In genomic region chr5:140381351-140381750, GRCh38 we compare ENCODE assay signal across 26 cellular contexts. TPM values are rescaled to one million over a fixed set of nuclear protein-coding genes. Genes with fewer than 3 reads are reported as not detected.
DNase-seq lines count a peak whose midpoint lies in the region; ATAC-seq, FAIRE-seq and TF ChIP-seq lines count a peak whose summit lies in the region.
"Had no signal": no experiment of that assay in that cellular context is flagged by ENCODE, and none has a peak within 500 bp of the region (broad histone marks: within the 10 kb centered on the region; RNA-seq: fewer than 3 reads in every experiment).

No MANE protein-coding gene starts in this region.

- intact Hi-C loops in cardiac septum (cut with DNase I) (no loop called here), K562 (cut with micrococcal nuclease) (no loop called here), posterior vena cava (cut with DNase I) (no loop called here)

- no peak overlapping the region for H3K27ac Mint-ChIP-seq in activated T-helper 17 cell treated with anti-CD3 and anti-CD28 coated beads, Interleukin-2, amount 50 U/mL, for 72 hours
- H3K27ac Mint-ChIP-seq: B cell; CD4-positive, alpha-beta T cell; CD8-positive, alpha-beta T cell had no signal

- TF ChIP-seq CTCF in right atrium auricular region (IDR thresholded peaks at IDR 0.05) (no peak), K562 (IDR thresholded peaks at IDR 0.05 in 2 of 3, conservative IDR thresholded peaks at IDR 0.05 in 1 of 3; ENCODE audit: insufficient read depth in 2 of 3, low read depth in 1 of 3, low read length in 3 of 3) (no peak)

- no peaks in the 10 kb centered on the region for H3K9me3 Mint-ChIP-seq in activated T-helper 17 cell treated with anti-CD3 and anti-CD28 coated beads, Interleukin-2, amount 50 U/mL, for 72 hours
- H3K9me3 Mint-ChIP-seq: CD4-positive, alpha-beta T cell; CD8-positive, alpha-beta T cell had no signal

- H3K4me3 Mint-ChIP-seq in activated T-helper 17 cell treated with anti-CD3 and anti-CD28 coated beads, Interleukin-2, amount 50 U/mL, for 72 hours: no peak overlapping the region
- H3K4me3 Mint-ChIP-seq: B cell; CD4-positive, alpha-beta T cell; CD8-positive, alpha-beta T cell had no signal

- no peaks in the 10 kb centered on the region for H3K27me3 Mint-ChIP-seq in activated T-helper 17 cell treated with anti-CD3 and anti-CD28 coated beads, Interleukin-2, amount 50 U/mL, for 72 hours
- H3K27me3 Mint-ChIP-seq: B cell; CD4-positive, alpha-beta T cell had no signal

- 37% methylated on average over 4 of the region's 4 CpGs for WGBS in K562 (ENCODE audit: insufficient coverage, low coverage, missing lambda C conversion rate)

- H3K36me3 ChIP-seq in right atrium auricular region (no peaks in the 10 kb centered on the region), K562 (ENCODE audit: control insufficient read depth, insufficient read depth, low read length) (no peaks in the 10 kb centered on the region)

- H3K27ac ChIP-seq in right atrium auricular region (no peak overlapping the region), K562 (ENCODE audit: extremely low read depth, low read depth, low read length) (no peak overlapping the region)
- H3K27ac ChIP-seq: 22Rv1; A549; BLaER1 treated with 17β-estradiol and CSF1 and Interleukin-3, amounts not matched to agents 10 nM and 100 nM; C4-2B had no signal

- no TSS peak for BruUV-seq in K562 (replicated peaks; lab: Mats Ljungman, UMichigan)

- no peak for TF ChIP-seq RAD21 in K562 (CRISPR knock-in tag; conservative IDR thresholded peaks at IDR 0.05 in 1 of 2, IDR thresholded peaks at IDR 0.05 in 1 of 2)

- CTCF ChIA-PET in K562 (lab: Yijun Ruan, JAX; ENCODE audit: low intra/inter-chr PET ratio): no interaction called here

- H3K4me3 ChIP-seq in right atrium auricular region (no peak overlapping the region), K562 (no peak overlapping the region)
- H3K4me3 ChIP-seq: A549; BLaER1 treated with 17β-estradiol and CSF1 and Interleukin-3, amounts not matched to agents 10 nM and 100 nM; GM12878 had no signal

- H2AFZ ChIP-seq in K562 (ENCODE audit: low read depth, low read length): no peak overlapping the region

- DNase-seq in right atrium auricular region (ENCODE audit: low spot score) (peak; percentile 26), cardiac septum (ENCODE audit: low spot score) (no peak), K562 (ENCODE audit: extremely low read depth in 1 of 4, low spot score in 3 of 4) (no peak), mesenteric fat pad (ENCODE audit: low spot score) (peak; percentile 51), posterior vena cava (ENCODE audit: low spot score) (peak; percentile 51)
- no peak for DNase-seq in activated CD8-positive, alpha-beta memory T cell treated with anti-CD3 and anti-CD28 coated beads, Interleukin-2, amount 50 U/mL, for 4 hours
- DNase-seq: AML-193; Caco-2; Calu3; CD4-positive, alpha-beta T cell; CD8-positive, alpha-beta T cell; DMS79 treated with DMSO at 0.1 percent for 48 hours; GDM1 had no signal

- no peaks in the 10 kb centered on the region for H3K79me2 ChIP-seq in K562 (ENCODE audit: control insufficient read depth, insufficient read depth, low read length)

- H3K9me3 ChIP-seq in right atrium auricular region (no peaks in the 10 kb centered on the region), K562 (replicated peaks; ENCODE audit: control insufficient read depth, insufficient read depth, low read depth, low read length) (no peaks in the 10 kb centered on the region)
- H3K9me3 ChIP-seq: Caco-2 had no signal

- H3K9me1 ChIP-seq in K562 (ENCODE audit: control insufficient read depth, insufficient read depth, low read length): no peaks in the 10 kb centered on the region

- no peak for TF ChIP-seq POLR2A in K562 (conservative IDR thresholded peaks at IDR 0.05)

- peaks cover 6% of the 10 kb centered on the region for H3K4me1 Mint-ChIP-seq in activated T-helper 17 cell treated with anti-CD3 and anti-CD28 coated beads, Interleukin-2, amount 50 U/mL, for 72 hours
- H3K4me1 Mint-ChIP-seq: B cell had no signal

- no peak for TF ChIP-seq EP300 in K562 (IDR thresholded peaks at IDR 0.05; ENCODE audit: low read length)

- in situ Hi-C loops in K562 (cut with MboI): no loop called here

- H3K27me3 ChIP-seq in right atrium auricular region (no peaks in the 10 kb centered on the region), K562 (ENCODE audit: control insufficient read depth in 2 of 2, insufficient read depth in 2 of 2, low read length in 2 of 2) (no peaks in the 10 kb centered on the region)
- H3K27me3 ChIP-seq: BLaER1 treated with 17β-estradiol and CSF1 and Interleukin-3, amounts not matched to agents 10 nM and 100 nM had no signal

- no peak for ATAC-seq in K562
- ATAC-seq in HG03025 (IDR thresholded peaks at IDR 0.05; ENCODE audit: low FRiP score, unreplicated experiment): no peak
- ATAC-seq in activated T-helper 17 cell treated with anti-CD3 and anti-CD28 coated beads, Interleukin-2, amount 50 U/mL, for 72 hours (replicated peaks): no peak
- ATAC-seq: A549; CD8-positive, alpha-beta T cell; GM12878 had no signal

- no peaks in the 10 kb centered on the region for H3K36me3 Mint-ChIP-seq in activated T-helper 17 cell treated with anti-CD3 and anti-CD28 coated beads, Interleukin-2, amount 50 U/mL, for 72 hours (ENCODE audit: low read depth)
- H3K36me3 Mint-ChIP-seq: CD8-positive, alpha-beta T cell had no signal

- no peak overlapping the region for H3K9ac ChIP-seq in K562 (ENCODE audit: insufficient read depth in 1 of 2, low read depth in 2 of 2, low read length in 2 of 2)
- H3K9ac ChIP-seq: BLaER1 treated with 17β-estradiol and CSF1 and Interleukin-3, amounts not matched to agents 10 nM and 100 nM had no signal

- POLR2A ChIA-PET in K562 (lab: Yijun Ruan, JAX): interaction anchor here (0.7 to 1.6 kb wide), 2 partner anchors 12 to 170 kb away, joined by 3 to 4 read pairs; no protein-coding TSS in a partner anchor

- no peak for FAIRE-seq in K562 (lab: Jason Lieb, UNC)
- FAIRE-seq: A549, D721Med, GM12878, GM12892 had no signal

- no peaks in the 10 kb centered on the region for H4K20me1 ChIP-seq in K562 (replicated peaks; ENCODE audit: control insufficient read depth, insufficient read depth, low read length)
- H4K20me1 ChIP-seq: BLaER1 treated with 17β-estradiol and CSF1 and Interleukin-3, amounts not matched to agents 10 nM and 100 nM had no signal

- no peak overlapping the region for H3K4me2 ChIP-seq in K562 (ENCODE audit: insufficient read depth, low read length)
- H3K4me2 ChIP-seq: A549; BLaER1 treated with 17β-estradiol and CSF1 and Interleukin-3, amounts not matched to agents 10 nM and 100 nM had no signal

- H3K4me1 ChIP-seq in right atrium auricular region: no peaks in the 10 kb centered on the region
- H3K4me1 ChIP-seq in K562 (replicated peaks in 1 of 2; ENCODE audit: control insufficient read depth in 2 of 2, insufficient read depth in 2 of 2, low read length in 2 of 2): peaks cover 0 to 2% of the 10 kb centered on the region in 2 experiments; a peak in 1 of 5 replicates
- H3K4me1 ChIP-seq: A549, Caco-2 had no signal

RNA-seq across cellular contexts. Expression of gene ANKHD1, which starts 20.3 kb away (rescaled TPM):
- total RNA-seq in right atrium auricular region: 10 to 100 TPM; 50.4 to 58.6 TPM
- 73.0 TPM for total RNA-seq in cardiac septum
- 294 and 721 TPM in 2 replicates for total RNA-seq in K562 (2011; cell fraction: chromatin; rRNA removed; ENCODE audit: low replicate concordance)
- total RNA-seq in K562 (2011; cell fraction: nucleolus; rRNA removed): 87.1 and 125 TPM in 2 replicates
- total RNA-seq in K562 (2011; cell fraction: nucleoplasm; rRNA removed): 258 and 400 TPM in 2 replicates
- 68.1 and 75.8 TPM in 2 replicates for total RNA-seq in K562 (2014; rRNA removed)
- 63.0 and 72.8 TPM in 2 replicates for total RNA-seq in K562 (2014; rRNA removed; fragmentation: Illumina TruSeq; extraction: Trizol)
- 73.7 and 78.7 TPM in 2 replicates for total RNA-seq in K562 (2015; rRNA removed; fragmentation: Illumina TruSeq; extraction: Trizol)
- total RNA-seq in K562 (2021): 98.7 and 110 TPM in 2 replicates
- 138 and 144 TPM in 2 replicates for polyA plus RNA-seq in K562 (2011; rRNA removed)
- 62.7 and 95.2 TPM in 2 replicates for polyA plus RNA-seq in K562 (2011; cell fraction: cytosol; rRNA removed)
- polyA plus RNA-seq in K562 (2011; cell fraction: nucleus; rRNA removed): 202 and 212 TPM in 2 replicates
- polyA plus RNA-seq in K562 (2012): 68.5 and 82.4 TPM in 2 replicates
- 93.0 and 101 TPM in 2 replicates for polyA plus RNA-seq in K562 (2014; fragmentation: Illumina TruSeq; extraction: Trizol)
- 10 to 100 TPM; 38.9 to 39.0 TPM for polyA plus RNA-seq in K562 (2014; fragmentation: Nextera tagmentation; extraction: Ambion mirVana)
- polyA plus RNA-seq in K562 (2014; rRNA removed): 93.6 and 96.7 TPM in 2 replicates
- polyA minus RNA-seq in K562 (2011; rRNA and poly(A)+ RNA removed): 219 and 272 TPM in 2 replicates
- polyA minus RNA-seq in K562 (2011; cell fraction: cytosol; rRNA and poly(A)+ RNA removed): 70.9 and 81.8 TPM in 2 replicates
- 78.9 and 124 TPM in 2 replicates for polyA minus RNA-seq in K562 (2011; cell fraction: nucleus; rRNA and poly(A)+ RNA removed)
- 90.5 TPM for total RNA-seq in mesenteric fat pad
- total RNA-seq in posterior vena cava: 10 to 100 TPM; 90.8 to 93.2 TPM
- 100 to 1,000 TPM in 1 of 2 donors, 10 to 100 TPM in 1; 94.5 to 119 TPM for total RNA-seq in activated T-helper 17 cell treated with anti-CD3 and anti-CD28 coated beads, Interleukin-2, amount 50 U/mL, for 72 hours

RNA-seq across cellular contexts. Expression of gene SLC4A9, which starts 21.4 kb away (rescaled TPM):
- total RNA-seq in right atrium auricular region (not detected), cardiac septum (0.19 TPM), K562 (2014; rRNA removed) (0.05 TPM in 1 of 2 replicates, not detected in the other), K562 (2014; rRNA removed; fragmentation: Illumina TruSeq; extraction: Trizol) (not detected in 2 replicates), K562 (2015; rRNA removed; fragmentation: Illumina TruSeq; extraction: Trizol) (not detected in 2 replicates), K562 (2021) (not detected in 2 replicates), mesenteric fat pad (0.22 TPM), posterior vena cava (not detected)
- 0.53 TPM in 1 of 2 replicates, not detected in the other for total RNA-seq in K562 (2011; cell fraction: chromatin; rRNA removed; ENCODE audit: low replicate concordance)
- total RNA-seq in K562 (2011; cell fraction: nucleolus; rRNA removed): 0.17 and 0.39 TPM in 2 replicates
- total RNA-seq in K562 (2011; cell fraction: nucleoplasm; rRNA removed): 0.23 TPM in 1 of 2 replicates, not detected in the other
- polyA plus RNA-seq in K562 (2011; rRNA removed) (0.13 TPM in 1 of 2 replicates, not detected in the other), K562 (2014; fragmentation: Illumina TruSeq; extraction: Trizol) (not detected in 2 replicates), K562 (2014; fragmentation: Nextera tagmentation; extraction: Ambion mirVana) (not detected), K562 (2014; rRNA removed) (not detected in 2 replicates)
- polyA plus RNA-seq in K562 (2011; cell fraction: cytosol; rRNA removed): 0.03 TPM in 1 of 2 replicates, not detected in the other
- polyA plus RNA-seq in K562 (2011; cell fraction: nucleus; rRNA removed): 0.17 and 0.20 TPM in 2 replicates
- 0.03 TPM in 1 of 2 replicates, not detected in the other for polyA plus RNA-seq in K562 (2012)
- polyA minus RNA-seq in K562 (2011; rRNA and poly(A)+ RNA removed): not detected in 2 replicates
- polyA minus RNA-seq in K562 (2011; cell fraction: cytosol; rRNA and poly(A)+ RNA removed): not detected in 2 replicates
- polyA minus RNA-seq in K562 (2011; cell fraction: nucleus; rRNA and poly(A)+ RNA removed): 0.11 and 0.13 TPM in 2 replicates
- under 1 TPM; 0.26 TPM for total RNA-seq in activated T-helper 17 cell treated with anti-CD3 and anti-CD28 coated beads, Interleukin-2, amount 50 U/mL, for 72 hours
- total RNA-seq: A172; B cell; Calu3; CD4-positive, alpha-beta T cell; CD8-positive, alpha-beta T cell; G401 had no signal
- polyA plus RNA-seq: A549, BJ had no signal

RNA-seq across cellular contexts. Expression of gene HBEGF, which starts 34.9 kb away (rescaled TPM):
- total RNA-seq in right atrium auricular region (10 to 100 TPM; 32.2 to 60.7 TPM), cardiac septum (73.9 TPM), K562 (2014; rRNA removed) (0.36 and 1.4 TPM in 2 replicates), K562 (2014; rRNA removed; fragmentation: Illumina TruSeq; extraction: Trizol) (0.47 and 0.77 TPM in 2 replicates), K562 (2015; rRNA removed; fragmentation: Illumina TruSeq; extraction: Trizol) (0.65 and 0.75 TPM in 2 replicates), K562 (2021) (0.65 and 0.98 TPM in 2 replicates), mesenteric fat pad (48.5 TPM), posterior vena cava (1 to 10 TPM; 6.9 to 9.5 TPM)
- 1.1 and 4.5 TPM in 2 replicates for total RNA-seq in K562 (2011; cell fraction: chromatin; rRNA removed; ENCODE audit: low replicate concordance)
- 1.7 and 2.3 TPM in 2 replicates for total RNA-seq in K562 (2011; cell fraction: nucleolus; rRNA removed)
- 2.2 and 3.7 TPM in 2 replicates for total RNA-seq in K562 (2011; cell fraction: nucleoplasm; rRNA removed)
- polyA plus RNA-seq in K562 (2011; rRNA removed) (0.45 and 0.60 TPM in 2 replicates), K562 (2014; fragmentation: Illumina TruSeq; extraction: Trizol) (0.79 and 1.1 TPM in 2 replicates), K562 (2014; fragmentation: Nextera tagmentation; extraction: Ambion mirVana) (under 1 TPM; 0.11 to 0.29 TPM), K562 (2014; rRNA removed) (0.62 and 0.78 TPM in 2 replicates)
- polyA plus RNA-seq in K562 (2011; cell fraction: cytosol; rRNA removed): 0.19 and 0.27 TPM in 2 replicates
- 0.25 and 0.78 TPM in 2 replicates for polyA plus RNA-seq in K562 (2011; cell fraction: nucleus; rRNA removed)
- 0.47 and 0.69 TPM in 2 replicates for polyA plus RNA-seq in K562 (2012)
- 0.18 and 0.28 TPM in 2 replicates for polyA minus RNA-seq in K562 (2011; rRNA and poly(A)+ RNA removed)
- polyA minus RNA-seq in K562 (2011; cell fraction: cytosol; rRNA and poly(A)+ RNA removed): 0.38 TPM in 1 of 2 replicates, not detected in the other
- polyA minus RNA-seq in K562 (2011; cell fraction: nucleus; rRNA and poly(A)+ RNA removed): 0.11 and 0.67 TPM in 2 replicates
- total RNA-seq in activated T-helper 17 cell treated with anti-CD3 and anti-CD28 coated beads, Interleukin-2, amount 50 U/mL, for 72 hours: 10 to 100 TPM; 12.6 to 22.9 TPM

Comparison
In these comparisons a context has a peak if more than half of its experiments do, and no peak if none do; other contexts are left out.
1. DNase-seq: peak in right atrium auricular region (single experiment), mesenteric fat pad (single experiment) and posterior vena cava (single experiment); none in cardiac septum (single experiment), K562 (0 of 4) and activated CD8-positive, alpha-beta memory T cell treated with anti-CD3 and anti-CD28 coated beads, Interleukin-2, amount 50 U/mL, for 4 hours (single experiment).